ENCODE assay signal across 25 cellular contexts in genomic region chr15:51443282-51443914, GRCh38.
"Had no signal": no experiment of that assay in that cellular context is flagged by ENCODE, and none has a peak within 500 bp of the region (broad histone marks: within the 10 kb centered on the region; RNA-seq: fewer than 3 reads in every experiment).

No MANE protein-coding gene starts in this region.

- H3K4me1 Mint-ChIP-seq: memory B cell; naive thymus-derived CD8-positive, alpha-beta T cell had no signal

- H3K4me1 ChIP-seq: colonic mucosa, gastrocnemius medialis, testis, transverse colon, uterus had no signal

- H3K27ac Mint-ChIP-seq: activated CD4-positive, alpha-beta memory T cell treated with anti-CD3 and anti-CD28 coated beads, Interleukin-2, amount 10 ng/mL, durations not matched to agents 7 days and 5 days; activated naive CD4-positive, alpha-beta T cell treated with anti-CD3 and anti-CD28 coated beads, Interleukin-2, amount 50 U/mL, for 72 hours; activated T-helper 2 cell treated with anti-CD3 and anti-CD28 coated beads, Interferon-gamma antibody, Interleukin-2, Interleukin-4, amounts not matched to agents 10 μg/mL and 5 μg/mL and 100 μg/mL, durations not matched to agents 14 hours and 24 hours and 36 hours; memory B cell; naive thymus-derived CD8-positive, alpha-beta T cell had no signal

- ATAC-seq: activated CD4-positive, CD25-positive, alpha-beta regulatory T cell treated with anti-CD3 and anti-CD28 coated beads, Interleukin-2, amount 50 U/mL, for 24 hours; activated naive CD4-positive, alpha-beta T cell treated with anti-CD3 and anti-CD28 coated beads, Interleukin-2, amount 50 U/mL, for 72 hours; gastrocnemius medialis; naive thymus-derived CD8-positive, alpha-beta T cell; sciatic nerve had no signal

- H3K4me2 ChIP-seq: hepatocyte had no signal

- H3K36me3 Mint-ChIP-seq: activated naive CD4-positive, alpha-beta T cell treated with anti-CD3 and anti-CD28 coated beads, Interleukin-2, amount 50 U/mL, for 72 hours; memory B cell had no signal

- H3K27me3 ChIP-seq: cardiac muscle cell, colonic mucosa, gastrocnemius medialis, hepatocyte, testis, transverse colon, uterus had no signal

- DNase-seq: activated CD4-positive, alpha-beta memory T cell treated with anti-CD3 and anti-CD28 coated beads, Interleukin-2, amount 10 ng/mL, durations not matched to agents 7 days and 5 days; activated CD4-positive, alpha-beta T cell treated with anti-CD3 and anti-CD28 coated beads for 48 hours; activated T-cell treated with anti-CD3 and anti-CD28 coated beads, Interleukin-2, amount 50 U/mL, for 4 hours; cerebellar nuclear complex; colonic mucosa; effector CD8-positive, alpha-beta T cell; gastrocnemius medialis; islet precursor cell; midbrain; naive thymus-derived CD8-positive, alpha-beta T cell; small intestine; stimulated activated CD4-positive, alpha-beta T cell treated with anti-CD3 and anti-CD28 coated beads, Interleukin-4, amount 100 ng/mL, for 4 hours; stimulated activated CD8-positive, alpha-beta memory T cell treated with anti-CD3 and anti-CD28 coated beads, Interleukin-4, amount 100 ng/mL, for 48 hours; stimulated activated naive CD4-positive, alpha-beta T cell; testis; transverse colon; uterus; WERI-Rb-1 had no signal

- H2AFZ ChIP-seq: hepatocyte had no signal

- H3K9me3 Mint-ChIP-seq: activated CD4-positive, alpha-beta memory T cell treated with anti-CD3 and anti-CD28 coated beads, Interleukin-2, amount 10 ng/mL, durations not matched to agents 7 days and 5 days; activated naive CD4-positive, alpha-beta T cell treated with anti-CD3 and anti-CD28 coated beads, Interleukin-2, amount 50 U/mL, for 72 hours; activated T-cell treated with anti-CD3 and anti-CD28 coated beads, Interleukin-2, amount 50 U/mL, for 4 hours; activated T-helper 2 cell treated with anti-CD3 and anti-CD28 coated beads, Interferon-gamma antibody, Interleukin-2, Interleukin-4, amounts not matched to agents 10 μg/mL and 5 μg/mL and 100 μg/mL, durations not matched to agents 14 hours and 24 hours and 36 hours had no signal

- H3K36me3 ChIP-seq: colonic mucosa, gastrocnemius medialis, uterus had no signal

- H3K4me3 Mint-ChIP-seq: activated CD4-positive, alpha-beta memory T cell treated with anti-CD3 and anti-CD28 coated beads, Interleukin-2, amount 10 ng/mL, durations not matched to agents 7 days and 5 days; activated T-cell treated with anti-CD3 and anti-CD28 coated beads, Interleukin-2, amount 50 U/mL, for 4 hours; memory B cell; naive thymus-derived CD8-positive, alpha-beta T cell had no signal

- H3K79me2 ChIP-seq: hepatocyte had no signal

- H3K4me3 ChIP-seq: cardiac muscle cell, colonic mucosa, gastrocnemius medialis, hepatocyte, testis, transverse colon, uterus had no signal

- H3K27me3 Mint-ChIP-seq: memory B cell had no signal

- H3K27ac ChIP-seq: cardiac muscle cell, colonic mucosa, gastrocnemius medialis, hepatocyte, testis, transverse colon, uterus, WERI-Rb-1 had no signal

- H3K9me3 ChIP-seq: colonic mucosa, gastrocnemius medialis, testis, transverse colon, uterus had no signal
